Comparison of ENCODE assay signal across 25 cellular contexts in genomic region chrX:64571011-64571410, GRCh38.
DNase-seq lines count a peak whose midpoint lies in the region; ATAC-seq and TF ChIP-seq lines count a peak whose summit lies in the region.
"Had no signal": no experiment of that assay in that cellular context is flagged by ENCODE, and none has a peak within 500 bp of the region (broad histone marks: within the 10 kb centered on the region; RNA-seq: fewer than 3 reads in every experiment).

No MANE protein-coding gene starts in this region.

- no peaks in the 10 kb centered on the region for H3K27me3 Mint-ChIP-seq in activated naive CD4-positive, alpha-beta T cell treated with anti-CD3 and anti-CD28 coated beads, Interleukin-2, amount 50 U/mL, for 24 hours
- no peaks in the 10 kb centered on the region; the same call in 1 of the 2 replicates for H3K27me3 Mint-ChIP-seq in WTC11 (ENCODE audit: low read depth)
- H3K27me3 Mint-ChIP-seq: CD4-positive, alpha-beta memory T cell had no signal

- CTCF ChIA-PET in WTC11 (lab: Charles Lee), result interaction anchor here (0.8 to 2.0 kb wide), 9 partner anchors 9 to 881 kb away, joined by 3 to 11 read pairs (median 4); no protein-coding TSS in a partner anchor

- H3K27ac ChIP-seq in heart right ventricle, result no peak overlapping the region
- H3K27ac ChIP-seq: 22Rv1; BLaER1 treated with 17β-estradiol and CSF1 and Interleukin-3, amounts not matched to agents 10 nM and 100 nM; SJSA1 had no signal

- ATAC-seq in WTC11, result peak; percentile 88
- ATAC-seq in heart right ventricle, result no peak
- ATAC-seq: K562, Right ventricle myocardium inferior had no signal

- H3K36me3 Mint-ChIP-seq in activated naive CD4-positive, alpha-beta T cell treated with anti-CD3 and anti-CD28 coated beads, Interleukin-2, amount 50 U/mL, for 24 hours, result no peaks in the 10 kb centered on the region
- peaks cover 36% of the 10 kb centered on the region for H3K36me3 Mint-ChIP-seq in WTC11
- H3K36me3 Mint-ChIP-seq: CD4-positive, alpha-beta memory T cell had no signal

- 14 to 31% methylated on average over 4 of the region's 4 CpGs for WGBS in heart right ventricle, 2 donors

- intact Hi-C loops in heart right ventricle (cut with DNase I), result no loop called here

- no peak for DNase-seq in activated naive CD4-positive, alpha-beta T cell (lab: John Stamatoyannopoulos, UW)
- DNase-seq in WTC11 (ENCODE audit: low spot score), result no peak
- peak; percentile 51 for DNase-seq in islet precursor cell
- no peak for DNase-seq in HuH-7 (ENCODE audit: low spot score)
- no peak for DNase-seq in pons (ENCODE audit: low spot score)
- DNase-seq in heart right ventricle, result no peak
- DNase-seq in foreskin fibroblast, result no peak
- DNase-seq: ACHN; Caco-2; CD4-positive, alpha-beta memory T cell; DMS 273 treated with DMSO at 0.1 percent for 48 hours; MM.1S; NCI-H1092; NCI-H1436; NCI-H1930; NCI-H2227 treated with DMSO at 0.1 percent for 48 hours; NCI-H510A treated with DMSO at 0.1 percent for 48 hours; NCI-H748 treated with DMSO at 0.1 percent for 48 hours; NK-92 treated with Interleukin-12 subunit alpha and Interleukin-12 subunit beta, amount 100 ng/mL, for 24 hours had no signal

- peaks cover 0 to 41% (median 3%) of the 10 kb centered on the region in 11 donors for H3K9me3 ChIP-seq in heart right ventricle
- H3K9me3 ChIP-seq: Caco-2, SJSA1 had no signal

- H3K9me3 Mint-ChIP-seq in activated naive CD4-positive, alpha-beta T cell treated with anti-CD3 and anti-CD28 coated beads, Interleukin-2, amount 50 U/mL, for 24 hours, result peaks cover 5% of the 10 kb centered on the region
- H3K9me3 Mint-ChIP-seq in WTC11, result peaks cover 32% of the 10 kb centered on the region

- H3K36me3 ChIP-seq in heart right ventricle, result no peaks in the 10 kb centered on the region
- H3K36me3 ChIP-seq: BLaER1 treated with 17β-estradiol and CSF1 and Interleukin-3, amounts not matched to agents 10 nM and 100 nM; SJSA1 had no signal

- POLR2A ChIA-PET in WTC11 (lab: Charles Lee), result no interaction called here

- H3K27ac Mint-ChIP-seq in activated naive CD4-positive, alpha-beta T cell treated with anti-CD3 and anti-CD28 coated beads, Interleukin-2, amount 50 U/mL, for 24 hours, result peak overlapping the region; percentile 4
- peak overlapping the region; percentile 70 for H3K27ac Mint-ChIP-seq in WTC11
- H3K27ac Mint-ChIP-seq: CD4-positive, alpha-beta memory T cell had no signal

- TF ChIP-seq CTCF in WTC11 (IDR thresholded peaks at IDR 0.05), result no peak
- no peak for TF ChIP-seq CTCF in heart right ventricle (IDR thresholded peaks at IDR 0.05)
- no peak for TF ChIP-seq CTCF in foreskin fibroblast (IDR thresholded peaks at IDR 0.05; ENCODE audit: low read depth, low read length)

- H3K4me3 ChIP-seq in heart right ventricle (no peak overlapping the region), foreskin fibroblast (ENCODE audit: low read depth in 1 of 2, low read length in 2 of 2) (no peak overlapping the region)
- H3K4me3 ChIP-seq: BLaER1 treated with 17β-estradiol and CSF1 and Interleukin-3, amounts not matched to agents 10 nM and 100 nM; K562; SJSA1 had no signal

- no peak overlapping the region for H3K4me3 Mint-ChIP-seq in activated naive CD4-positive, alpha-beta T cell treated with anti-CD3 and anti-CD28 coated beads, Interleukin-2, amount 50 U/mL, for 24 hours
- H3K4me3 Mint-ChIP-seq in WTC11, result no peak overlapping the region
- H3K4me3 Mint-ChIP-seq: CD4-positive, alpha-beta memory T cell had no signal

- no peaks in the 10 kb centered on the region for H3K4me1 ChIP-seq in heart right ventricle
- H3K4me1 ChIP-seq: BLaER1 treated with 17β-estradiol and CSF1 and Interleukin-3, amounts not matched to agents 10 nM and 100 nM; Caco-2; SJSA1 had no signal

- H3K4me1 Mint-ChIP-seq in activated naive CD4-positive, alpha-beta T cell treated with anti-CD3 and anti-CD28 coated beads, Interleukin-2, amount 50 U/mL, for 24 hours, result peaks cover 9% of the 10 kb centered on the region
- H3K4me1 Mint-ChIP-seq in WTC11, result peaks cover 20% of the 10 kb centered on the region

- H3K27me3 ChIP-seq in heart right ventricle, result no peaks in the 10 kb centered on the region
- H3K27me3 ChIP-seq: SJSA1 had no signal

TF ChIP-seq in WTC11, 78 proteins besides CTCF, POLR2A, EP300 and RAD21:
- no peak for TF ChIP-seq GRHL2 (CRISPR knock-in tag; IDR thresholded peaks at IDR 0.05; ENCODE audit: insufficient replicate concordance, severe bottlenecking)
- TF ChIP-seq NR2C2 (CRISPR knock-in tag; IDR thresholded peaks at IDR 0.05), result no peak
- TF ChIP-seq USF2 (CRISPR knock-in tag; IDR thresholded peaks at IDR 0.05), result no peak
- no peak for TF ChIP-seq NFE2L1 (CRISPR knock-in tag; IDR thresholded peaks at IDR 0.05)
- TF ChIP-seq ARID4B (CRISPR knock-in tag; IDR thresholded peaks at IDR 0.05; ENCODE audit: borderline replicate concordance), result no peak
- no peak for TF ChIP-seq MXD4 (CRISPR knock-in tag; IDR thresholded peaks at IDR 0.05; ENCODE audit: borderline replicate concordance)
- no peak for TF ChIP-seq FOXP1 (CRISPR knock-in tag; IDR thresholded peaks at IDR 0.05; ENCODE audit: borderline replicate concordance)
